Comparison of ENCODE assay signal across 9 cellular contexts in genomic region chr11:65695459-65696241, GRCh38. TPM values are rescaled to one million over a fixed set of nuclear protein-coding genes. Genes with fewer than 3 reads are reported as not detected.
DNase-seq lines count a peak whose midpoint lies in the region; ATAC-seq, FAIRE-seq and TF ChIP-seq lines count a peak whose summit lies in the region.
"Had no signal": no experiment of that assay in that cellular context is flagged by ENCODE, and none has a peak within 500 bp of the region (broad histone marks: within the 10 kb centered on the region; RNA-seq: fewer than 3 reads in every experiment).

No MANE protein-coding gene starts in this region.

- CTCF ChIA-PET in HEK293 (lab: Yijun Ruan, JAX) = interaction anchor here (0.5 to 3.9 kb wide), 3 partner anchors 10 to 420 kb away, joined by 3 to 34 read pairs (median 3); no protein-coding TSS in a partner anchor
- CTCF ChIA-PET in endothelial cell of umbilical vein (lab: Charles Lee) = interaction anchor here (4.2 kb wide), 1 partner anchor 10 kb away, joined by 13 read pairs; no protein-coding TSS in a partner anchor

- H3K4me1 ChIP-seq in HEK293 (ENCODE audit: control insufficient read depth, insufficient read depth, low read length) (no peaks in the 10 kb centered on the region), endothelial cell of umbilical vein (ENCODE audit: control insufficient read depth, extremely low read depth, insufficient read depth, low read length) (peaks cover 9% of the 10 kb centered on the region)

- no peak for TF ChIP-seq POLR2A in endothelial cell of umbilical vein (IDR thresholded peaks at IDR 0.05; ENCODE audit: low read depth, low read length)

- H3K27ac ChIP-seq in HEK293 (ENCODE audit: extremely low read depth, low read depth, low read length) (no peak overlapping the region), endothelial cell of umbilical vein (ENCODE audit: insufficient read depth, low read depth, low read length) (no peak overlapping the region)
- H3K27ac ChIP-seq: coronary artery had no signal

- TF ChIP-seq CTCF in HEK293 (tag by site-specific recombination; IDR thresholded peaks at IDR 0.05) = no peak
- TF ChIP-seq CTCF in endothelial cell of umbilical vein (IDR thresholded peaks at IDR 0.05; ENCODE audit: extremely low read depth in 1 of 2, insufficient read depth in 1 of 2, low read depth in 1 of 2, low read length in 2 of 2) = no peak

- H3K4me3 ChIP-seq in HEK293 (ENCODE audit: low read depth, low read length) (no peak overlapping the region), endothelial cell of umbilical vein (replicated peaks in 1 of 3; ENCODE audit: insufficient read depth in 1 of 3, low read depth in 1 of 3, low read length in 3 of 3) (no peak overlapping the region)
- H3K4me3 ChIP-seq: coronary artery had no signal

- BruUV-seq in endothelial cell of umbilical vein (replicated peaks; lab: Mats Ljungman, UMichigan) = no TSS peak

- FAIRE-seq in endothelial cell of umbilical vein (lab: Jason Lieb, UNC) = peak; percentile 93

- H3K9me3 ChIP-seq in HEK293 (ENCODE audit: control insufficient read depth, insufficient read depth, low read depth, low read length) = no peaks in the 10 kb centered on the region
- no peaks in the 10 kb centered on the region for H3K9me3 ChIP-seq in endothelial cell of umbilical vein (replicated peaks; ENCODE audit: control insufficient read depth, insufficient read depth, low read length)

- POLR2A ChIA-PET in HEK293 (lab: Yijun Ruan, JAX) (interaction anchor here (0.7 kb wide), 1 partner anchor 57 kb away, joined by 3 read pairs; no protein-coding TSS in a partner anchor), endothelial cell of umbilical vein (lab: Charles Lee) (interaction anchor here (0.6 kb wide), 1 partner anchor 192 kb away, joined by 4 read pairs; the partner anchor contains the start of gene FIBP)

- H2AFZ ChIP-seq in endothelial cell of umbilical vein (ENCODE audit: low read depth, low read length) = no peak overlapping the region

- no peaks in the 10 kb centered on the region for H3K9me1 ChIP-seq in endothelial cell of umbilical vein (replicated peaks; ENCODE audit: control insufficient read depth, extremely low read depth, insufficient read depth, low read length)

- dilution Hi-C loops in endothelial cell of umbilical vein (cut with MboI; ENCODE audit: extremely low pct_ligation_motif_present, low sequenced_read_pairs) = no loop called here

- no peaks in the 10 kb centered on the region for H3K36me3 ChIP-seq in HEK293 (ENCODE audit: control insufficient read depth in 2 of 2, insufficient read depth in 1 of 2, low read length in 2 of 2)
- no peaks in the 10 kb centered on the region for H3K36me3 ChIP-seq in endothelial cell of umbilical vein (ENCODE audit: control insufficient read depth in 2 of 2, extremely low read depth in 1 of 2, insufficient read depth in 2 of 2, low read length in 2 of 2)

- H3K27me3 ChIP-seq in endothelial cell of umbilical vein (ENCODE audit: control insufficient read depth in 2 of 2, insufficient read depth in 2 of 2, low read length in 2 of 2) = peaks cover 3 to 7% of the 10 kb centered on the region in 2 experiments

- DNase-seq in NCI-H345 (lab: John Stamatoyannopoulos, UW) (peak; percentile 96), endothelial cell of umbilical vein (ENCODE audit: low read depth, low spot score) (peak; percentile 95), nucleus accumbens (lab: John Stamatoyannopoulos, UW) (peak in 42 of 56 donors; percentile 8 to 77 (median 43)), RPMI8226 (no peak)
- DNase-seq in activated naive CD4-positive, alpha-beta T cell treated with anti-CD3 and anti-CD28 coated beads, Interleukin-2, amount 50 U/mL, for 16 hours = no peak

- no peaks in the 10 kb centered on the region for H4K20me1 ChIP-seq in endothelial cell of umbilical vein (replicated peaks; ENCODE audit: control insufficient read depth, extremely low read depth, insufficient read depth, low read length)

- no peak overlapping the region for H3K9ac ChIP-seq in endothelial cell of umbilical vein (replicated peaks; ENCODE audit: extremely low read depth, insufficient read depth, low read length)

- H3K4me2 ChIP-seq in endothelial cell of umbilical vein (ENCODE audit: insufficient read depth, low read length) = no peak overlapping the region

- no peak for ATAC-seq in HG03442 (IDR thresholded peaks at IDR 0.05; ENCODE audit: unreplicated experiment)
- no peak for ATAC-seq in GM19397 (IDR thresholded peaks at IDR 0.05; ENCODE audit: unreplicated experiment)

- H3K79me2 ChIP-seq in endothelial cell of umbilical vein (ENCODE audit: control insufficient read depth, insufficient read depth, low read length) = no peaks in the 10 kb centered on the region

- intact Hi-C loops in endothelial cell of umbilical vein (cut with micrococcal nuclease) = no loop called here

TF ChIP-seq in HEK293, 187 proteins besides CTCF, POLR2A, EP300 and RAD21 (continues in another document):
- no peak for TF ChIP-seq ZNF626 (tag by site-specific recombination; IDR thresholded peaks at IDR 0.05)
- no peak for TF ChIP-seq ZBTB17 (tag by site-specific recombination; IDR thresholded peaks at IDR 0.05)
- no peak for TF ChIP-seq ZFP37 (tag by site-specific recombination; IDR thresholded peaks at IDR 0.05)
- TF ChIP-seq ZFHX2 (tag by site-specific recombination; conservative IDR thresholded peaks at IDR 0.05) = peak; percentile 30; the same call in 1 of the 2 replicates
- 0 out of 2 replicates have a peak, but pooled peaks have one; percentile 14 for TF ChIP-seq KLF1 (tag by site-specific recombination; IDR thresholded peaks at IDR 0.05)
- TF ChIP-seq ZNF747 (tag by site-specific recombination; IDR thresholded peaks at IDR 0.05) = no peak
- TF ChIP-seq ZNF623 (tag by site-specific recombination; IDR thresholded peaks at IDR 0.05) = no peak
- TF ChIP-seq OSR2 (tag by site-specific recombination; IDR thresholded peaks at IDR 0.05) = no peak
- 0 out of 2 replicates have a peak, but pooled peaks have one; percentile 19 for TF ChIP-seq ZBTB20 (tag by site-specific recombination; IDR thresholded peaks at IDR 0.05)

TF ChIP-seq in endothelial cell of umbilical vein, 7 proteins besides CTCF, POLR2A, EP300 and RAD21:
- TF ChIP-seq GATA2 (IDR thresholded peaks at IDR 0.05; ENCODE audit: insufficient read depth, insufficient read length, low read depth, low read length) (no peak), EZH2 (IDR thresholded peaks at IDR 0.05; ENCODE audit: borderline replicate concordance, low read depth, low read length, severe bottlenecking) (no peak), MYC (IDR thresholded peaks at IDR 0.05; ENCODE audit: low read depth, low read length) (no peak), JUN (IDR thresholded peaks at IDR 0.05; ENCODE audit: borderline replicate concordance, insufficient read depth, insufficient read length, low read depth) (no peak), POLR2AphosphoS5 (IDR thresholded peaks at IDR 0.05; ENCODE audit: insufficient read depth, low read depth, low read length) (no peak), FOS (IDR thresholded peaks at IDR 0.05; ENCODE audit: borderline replicate concordance, insufficient read depth, low read length) (no peak)
- TF ChIP-seq, protein P1, sequence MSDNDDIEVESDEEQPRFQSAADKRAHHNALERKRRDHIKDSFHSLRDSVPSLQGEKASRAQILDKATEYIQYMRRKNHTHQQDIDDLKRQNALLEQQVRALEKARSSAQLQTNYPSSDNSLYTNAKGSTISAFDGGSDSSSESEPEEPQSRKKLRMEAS (IDR thresholded peaks at IDR 0.05; ENCODE audit: insufficient read depth, insufficient read length) = no peak
TF ChIP-seq in endothelial cell of umbilical vein: peak in this region for 0.

RNA-seq across cellular contexts. Expression of gene KAT5, which starts 16.4 kb away (rescaled TPM):
- 48.8 and 50.2 TPM in 2 replicates for total RNA-seq in endothelial cell of umbilical vein
- 31.4 and 35.8 TPM in 2 replicates for polyA plus RNA-seq in endothelial cell of umbilical vein
- 32.1 and 34.3 TPM in 2 replicates for polyA plus RNA-seq in endothelial cell of umbilical vein (2011; cell fraction: cytosol; rRNA removed)
- 66.6 and 85.2 TPM in 2 replicates for polyA plus RNA-seq in endothelial cell of umbilical vein (2011; cell fraction: nucleus; rRNA removed)
- 22.8 and 28.2 TPM in 2 replicates for polyA plus RNA-seq in endothelial cell of umbilical vein (2012)
- polyA minus RNA-seq in endothelial cell of umbilical vein = 55.9 and 86.6 TPM in 2 replicates
- polyA minus RNA-seq in endothelial cell of umbilical vein (2011; cell fraction: cytosol; rRNA and poly(A)+ RNA removed) = 41.8 TPM
- 46.8 and 48.1 TPM in 2 replicates for polyA minus RNA-seq in endothelial cell of umbilical vein (2011; cell fraction: nucleus; rRNA and poly(A)+ RNA removed)

RNA-seq across cellular contexts. Expression of gene RNASEH2C, which starts 24.9 kb away (rescaled TPM):
- total RNA-seq in endothelial cell of umbilical vein = 46.4 and 62.0 TPM in 2 replicates
- 110 and 113 TPM in 2 replicates for polyA plus RNA-seq in endothelial cell of umbilical vein
- polyA plus RNA-seq in endothelial cell of umbilical vein (2011; cell fraction: cytosol; rRNA removed) = 57.1 and 72.8 TPM in 2 replicates
- polyA plus RNA-seq in endothelial cell of umbilical vein (2011; cell fraction: nucleus; rRNA removed) = 51.1 and 56.5 TPM in 2 replicates
- 34.9 and 40.6 TPM in 2 replicates for polyA plus RNA-seq in endothelial cell of umbilical vein (2012)
- polyA minus RNA-seq in endothelial cell of umbilical vein = 11.2 and 12.8 TPM in 2 replicates
- polyA minus RNA-seq in endothelial cell of umbilical vein (2011; cell fraction: cytosol; rRNA and poly(A)+ RNA removed) = 66.3 TPM
- 12.2 and 13.6 TPM in 2 replicates for polyA minus RNA-seq in endothelial cell of umbilical vein (2011; cell fraction: nucleus; rRNA and poly(A)+ RNA removed)

RNA-seq across cellular contexts. Expression of gene RELA, which starts 32.9 kb away (rescaled TPM):
- 105 and 106 TPM in 2 replicates for total RNA-seq in endothelial cell of umbilical vein
- 78.7 and 89.5 TPM in 2 replicates for polyA plus RNA-seq in endothelial cell of umbilical vein
- polyA plus RNA-seq in endothelial cell of umbilical vein (2011; cell fraction: cytosol; rRNA removed) = 53.2 and 65.2 TPM in 2 replicates
- polyA plus RNA-seq in endothelial cell of umbilical vein (2011; cell fraction: nucleus; rRNA removed) = 150 and 181 TPM in 2 replicates
- 89.6 and 100 TPM in 2 replicates for polyA plus RNA-seq in endothelial cell of umbilical vein (2012)
- polyA minus RNA-seq in endothelial cell of umbilical vein = 45.7 and 70.9 TPM in 2 replicates
- 35.8 TPM for polyA minus RNA-seq in endothelial cell of umbilical vein (2011; cell fraction: cytosol; rRNA and poly(A)+ RNA removed)
- polyA minus RNA-seq in endothelial cell of umbilical vein (2011; cell fraction: nucleus; rRNA and poly(A)+ RNA removed) = 66.0 and 73.1 TPM in 2 replicates

RNA-seq across cellular contexts. Expression of gene SIPA1, which starts 57.7 kb away (rescaled TPM):
- total RNA-seq in endothelial cell of umbilical vein = 119 and 128 TPM in 2 replicates
- 67.5 and 96.5 TPM in 2 replicates for polyA plus RNA-seq in endothelial cell of umbilical vein
- 43.7 and 54.8 TPM in 2 replicates for polyA plus RNA-seq in endothelial cell of umbilical vein (2011; cell fraction: cytosol; rRNA removed)
- 78.0 and 81.6 TPM in 2 replicates for polyA plus RNA-seq in endothelial cell of umbilical vein (2011; cell fraction: nucleus; rRNA removed)
- 53.4 and 66.6 TPM in 2 replicates for polyA plus RNA-seq in endothelial cell of umbilical vein (2012)
- polyA minus RNA-seq in endothelial cell of umbilical vein = 61.4 and 99.1 TPM in 2 replicates
- polyA minus RNA-seq in endothelial cell of umbilical vein (2011; cell fraction: cytosol; rRNA and poly(A)+ RNA removed) = 16.3 TPM
- 33.2 and 56.9 TPM in 2 replicates for polyA minus RNA-seq in endothelial cell of umbilical vein (2011; cell fraction: nucleus; rRNA and poly(A)+ RNA removed)

Comparison
In these comparisons a context has a peak if more than half of its experiments do, and no peak if none do; other contexts are left out.
1. DNase-seq: peak in NCI-H345 (single experiment), endothelial cell of umbilical vein (single experiment) and nucleus accumbens (42 of 56); none in activated naive CD4-positive, alpha-beta T cell treated with anti-CD3 and anti-CD28 coated beads, Interleukin-2, amount 50 U/mL, for 16 hours (single experiment) and RPMI8226 (single experiment).